ENCODE assay signal across 14 cellular contexts in the genomic region with DNA sequence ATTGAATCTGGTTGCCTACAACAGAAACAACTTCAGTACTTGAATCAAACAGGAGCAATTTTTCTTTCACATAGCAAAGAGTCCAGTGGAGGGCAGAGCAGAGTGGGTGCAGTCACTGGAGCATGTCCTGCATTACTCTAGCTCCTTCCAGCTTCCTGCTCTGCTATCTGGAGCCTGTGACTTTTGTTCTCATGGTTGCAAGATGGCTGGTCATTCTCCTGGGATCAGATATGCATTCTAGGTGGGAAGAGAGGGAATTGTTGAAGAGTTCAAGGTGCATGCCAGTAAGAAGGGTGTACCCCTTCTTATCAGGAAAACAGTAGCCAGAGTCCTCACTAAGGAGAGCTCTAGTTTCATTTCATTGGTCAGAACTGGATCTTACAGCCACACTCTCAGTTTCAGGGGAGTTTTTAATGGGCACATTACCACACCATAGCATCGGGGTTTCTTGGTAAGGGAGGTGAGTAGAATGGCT. TPM values are rescaled to one million over a fixed set of nuclear protein-coding genes. Genes with fewer than 3 reads are reported as not detected.
DNase-seq lines count a peak whose midpoint lies in the region; ATAC-seq, FAIRE-seq and TF ChIP-seq lines count a peak whose summit lies in the region.
"Had no signal": no experiment of that assay in that cellular context is flagged by ENCODE, and none has a peak within 500 bp of the region (broad histone marks: within the 10 kb centered on the region; RNA-seq: fewer than 3 reads in every experiment).

No MANE protein-coding gene starts in this region.

- H3K36me3 Mint-ChIP-seq in HFFc6 (ENCODE audit: low read depth): peaks cover 42% of the 10 kb centered on the region

- DNase-seq in HFFc6 (no peak), OCI-LY7 (ENCODE audit: low spot score) (peak; percentile 45), small intestine (peak; percentile 98), brain microvascular endothelial cell (no peak), A673 (ENCODE audit: low spot score) (no peak)
- DNase-seq in activated CD8-positive, alpha-beta memory T cell treated with anti-CD3 and anti-CD28 coated beads, Interleukin-2, amount 50 U/mL, for 48 hours: no peak
- DNase-seq: DMS53, NCI-H2171 treated with DMSO at 0.1 percent for 48 hours, WERI-Rb-1 had no signal

- no peaks in the 10 kb centered on the region for H3K9me2 ChIP-seq in OCI-LY7 (ENCODE audit: insufficient read depth, low read length)

- BruUV-seq in OCI-LY7 (replicated peaks; lab: Mats Ljungman, UMichigan) (no TSS peak), A673 (replicated peaks; lab: Mats Ljungman, UMichigan) (no TSS peak)

- H3K27ac ChIP-seq in OCI-LY7 (ENCODE audit: low read depth, low read length, poor library complexity, severe bottlenecking) (no peak overlapping the region), small intestine (ENCODE audit: low read depth in 1 of 2, low read length in 1 of 2) (peak overlapping the region; percentile 69 to 71), brain microvascular endothelial cell (no peak overlapping the region), A673 (ENCODE audit: low read depth, low read length, poor library complexity, severe bottlenecking) (no peak overlapping the region)
- H3K27ac ChIP-seq: tibial nerve, WERI-Rb-1 had no signal

- no peaks in the 10 kb centered on the region for H3K27me3 ChIP-seq in small intestine (ENCODE audit: control insufficient read depth in 2 of 2, insufficient read depth in 2 of 2, low read length in 2 of 2)
- H3K27me3 ChIP-seq in brain microvascular endothelial cell (replicated peaks): no peaks in the 10 kb centered on the region
- H3K27me3 ChIP-seq in A673 (replicated peaks; ENCODE audit: insufficient read depth, low read depth, low read length, poor library complexity): no peaks in the 10 kb centered on the region
- H3K27me3 ChIP-seq: tibial nerve had no signal

- TF ChIP-seq CTCF in HFFc6 (IDR thresholded peaks at IDR 0.05) (no peak), OCI-LY7 (conservative IDR thresholded peaks at IDR 0.05; ENCODE audit: low read length) (peak; percentile 58), brain microvascular endothelial cell (IDR thresholded peaks at IDR 0.05; ENCODE audit: low read depth, low read length, missing control alignments) (no peak), A673 (conservative IDR thresholded peaks at IDR 0.05; ENCODE audit: low read depth, low read length) (no peak)

- H3K9me3 Mint-ChIP-seq in HFFc6: no peaks in the 10 kb centered on the region

- H3K79me2 ChIP-seq in OCI-LY7 (ENCODE audit: insufficient read depth, low read depth, low read length): no peaks in the 10 kb centered on the region

- H3K9me3 ChIP-seq in OCI-LY7 (ENCODE audit: low read length) (no peaks in the 10 kb centered on the region), small intestine (ENCODE audit: control insufficient read depth, low read depth) (no peaks in the 10 kb centered on the region), A673 (ENCODE audit: low read depth, low read length, poor library complexity, severe bottlenecking) (no peaks in the 10 kb centered on the region)
- H3K9me3 ChIP-seq: tibial nerve had no signal

- H3K4me1 ChIP-seq in OCI-LY7 (ENCODE audit: insufficient read depth, low read length, poor library complexity, severe bottlenecking): peaks cover 9% of the 10 kb centered on the region
- H3K4me1 ChIP-seq in small intestine (ENCODE audit: control insufficient read depth in 2 of 2, insufficient read depth in 1 of 2, low read depth in 1 of 2, low read length in 1 of 2): peaks cover 3 to 6% of the 10 kb centered on the region in 2 donors
- no peaks in the 10 kb centered on the region for H3K4me1 ChIP-seq in A673 (ENCODE audit: insufficient read depth, low read length, poor library complexity, severe bottlenecking)

- in situ Hi-C loops in brain microvascular endothelial cell (cut with HindIII; ENCODE audit: low pct_ligation_motif_present, low sequenced_read_pairs): no loop called here

- WGBS in small intestine, 3 donors: 10 to 44% (median 31%) methylated on average over 1 of the region's 1 CpG

- H3K36me3 ChIP-seq in OCI-LY7 (ENCODE audit: insufficient read depth, low read length) (no peaks in the 10 kb centered on the region), small intestine (ENCODE audit: control insufficient read depth in 2 of 2, insufficient read depth in 2 of 2, low read length in 2 of 2) (peaks cover 5 to 6% of the 10 kb centered on the region in 2 donors), brain microvascular endothelial cell (replicated peaks) (peaks cover 2% of the 10 kb centered on the region), A673 (ENCODE audit: insufficient read depth, low read length, poor library complexity, severe bottlenecking) (peaks cover 8% of the 10 kb centered on the region)

- H4K20me1 ChIP-seq in OCI-LY7 (ENCODE audit: insufficient read depth, low read length): no peaks in the 10 kb centered on the region

- intact Hi-C loops in OCI-LY7 (cut with micrococcal nuclease; ENCODE audit: unreplicated experiment) (no loop called here), A673 (cut with micrococcal nuclease; ENCODE audit: unreplicated experiment) (no loop called here)

- H3K27me3 Mint-ChIP-seq in HFFc6 (ENCODE audit: insufficient read depth): peaks cover 5% of the 10 kb centered on the region; the same call in 1 of the 2 replicates

- H3K4me3 ChIP-seq in OCI-LY7 (ENCODE audit: low read depth, low read length, poor library complexity, severe bottlenecking) (no peak overlapping the region), small intestine (ENCODE audit: low read depth in 1 of 2, low read length in 2 of 2) (no peak overlapping the region), brain microvascular endothelial cell (ENCODE audit: low read depth, low read length) (no peak overlapping the region), A673 (ENCODE audit: low read depth, low read length, poor library complexity, severe bottlenecking) (no peak overlapping the region)
- H3K4me3 ChIP-seq: K562, tibial nerve had no signal

- no peak overlapping the region for H3K4me3 Mint-ChIP-seq in HFFc6

- POLR2A ChIA-PET in OCI-LY7 (lab: Charles Lee) (interaction anchor here (0.6 kb wide), 1 partner anchor 166 kb away, joined by 4 read pairs; no protein-coding TSS in a partner anchor), A673 (lab: Charles Lee; ENCODE audit: low non-redundant PET) (no interaction called here)

- peak overlapping the region; percentile 30 for H3K4me2 ChIP-seq in OCI-LY7 (ENCODE audit: low read length)

- H2AFZ ChIP-seq in OCI-LY7 (ENCODE audit: low read length): peak overlapping the region; percentile 30; the same call in 1 of the 2 replicates

- CTCF ChIA-PET in OCI-LY7 (lab: Charles Lee; ENCODE audit: unreplicated experiment): no interaction called here
- CTCF ChIA-PET in A673 (lab: Charles Lee): no interaction called here

- peak; percentile 75 for ATAC-seq in GM18861 (IDR thresholded peaks at IDR 0.05; ENCODE audit: unreplicated experiment)
- ATAC-seq: K562 had no signal

- peak; percentile 19 for FAIRE-seq in small intestine (lab: Jason Lieb, UNC)
- FAIRE-seq: bronchial epithelial cell, islet of Langerhans, K562 had no signal

- peaks cover 44% of the 10 kb centered on the region for H3K4me1 Mint-ChIP-seq in HFFc6 (ENCODE audit: low read depth)

- H3K27ac Mint-ChIP-seq in HFFc6: peak overlapping the region; percentile 3; the same call in 1 of the 2 replicates

RNA-seq across cellular contexts. Expression of a gene that starts 8.0 kb away (rescaled TPM):
- 10 to 100 TPM; 27.1 to 33.4 (median 29.3) TPM for total RNA-seq in HFFc6 (2021; fragmentation: NEBNext Ultra II Directional; extraction: Animal tissue kit (Norgen Biotek cat#: 25700))
- total RNA-seq in OCI-LY7 (2014; rRNA removed; shearing (Covaris generic)): 9.3 and 11.0 TPM in 2 replicates
- total RNA-seq in OCI-LY7 (2022): 8.7 and 13.6 TPM in 2 replicates
- 100 to 1,000 TPM in 1 of 3 donors, 10 to 100 TPM in 2; 55.0 to 101 (median 55.9) TPM for polyA plus RNA-seq in small intestine
- total RNA-seq in A673 (2021): 20.3 and 31.1 TPM in 2 replicates

RNA-seq across cellular contexts. Expression of a gene that starts 11.8 kb away (rescaled TPM):
- 1 to 10 TPM; 4.4 to 9.3 (median 5.0) TPM for total RNA-seq in HFFc6 (2021; fragmentation: NEBNext Ultra II Directional; extraction: Animal tissue kit (Norgen Biotek cat#: 25700))
- 0.75 and 1.1 TPM in 2 replicates for total RNA-seq in OCI-LY7 (2014; rRNA removed; shearing (Covaris generic))
- total RNA-seq in OCI-LY7 (2022) (5.5 and 5.6 TPM in 2 replicates), A673 (2021) (11.6 and 12.8 TPM in 2 replicates)
- polyA plus RNA-seq in small intestine: 1 to 10 TPM; 3.6 to 7.5 (median 6.2) TPM

Comparison
In these comparisons a context has a peak if more than half of its experiments do, and no peak if none do; other contexts are left out.
1. DNase-seq: peak in OCI-LY7 (single experiment) and small intestine (single experiment); none in HFFc6 (single experiment), brain microvascular endothelial cell (single experiment), activated CD8-positive, alpha-beta memory T cell treated with anti-CD3 and anti-CD28 coated beads, Interleukin-2, amount 50 U/mL, for 48 hours (single experiment) and A673 (single experiment).
2. H3K27ac ChIP-seq: peak in small intestine (2 of 2); none in OCI-LY7 (single experiment), brain microvascular endothelial cell (single experiment) and A673 (single experiment).